ENCODE assay signal across 36 cellular contexts in the genomic region with DNA sequence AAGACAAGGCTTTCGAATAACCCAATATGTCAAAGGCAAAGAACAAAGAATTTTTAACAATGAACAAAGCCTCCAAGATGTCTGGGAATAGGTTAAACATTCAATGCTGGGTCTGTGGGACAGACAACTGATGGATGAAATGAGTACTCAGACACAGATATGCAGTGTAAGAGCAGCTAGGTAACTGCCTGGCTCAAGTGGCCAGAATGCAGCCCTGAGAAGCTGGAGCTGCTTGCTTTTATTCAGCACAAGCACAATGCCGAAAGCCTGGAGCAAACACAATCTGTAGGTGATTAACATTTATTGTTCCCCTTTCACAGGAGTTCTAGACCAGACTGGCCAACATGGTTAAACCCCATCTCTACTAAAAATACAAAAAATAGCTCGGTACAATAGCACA. TPM values are rescaled to one million over a fixed set of nuclear protein-coding genes. Genes with fewer than 3 reads are reported as not detected.
"Had no signal": no experiment of that assay in that cellular context is flagged by ENCODE, and none has a peak within 500 bp of the region (broad histone marks: within the 10 kb centered on the region; RNA-seq: fewer than 3 reads in every experiment).

No MANE protein-coding gene starts in this region.

- H3K27me3 Mint-ChIP-seq: activated CD4-positive, alpha-beta T cell treated with anti-CD3 and anti-CD28 coated beads for 36 hours; activated CD4-positive, alpha-beta T cell treated with anti-CD3 and anti-CD28 coated beads, Interleukin-2, amount 10 ng/mL, durations not matched to agents 7 days and 5 days; activated naive CD4-positive, alpha-beta T cell treated with anti-CD3 and anti-CD28 coated beads, Interleukin-2, amount 10 ng/mL, durations not matched to agents 7 days and 5 days; activated naive CD4-positive, alpha-beta T cell treated with anti-CD3 and anti-CD28 coated beads, Interleukin-2, amount 50 U/mL, for 24 hours; activated naive CD8-positive, alpha-beta T cell; activated naive CD8-positive, alpha-beta T cell treated with anti-CD3 and anti-CD28 coated beads, Interleukin-2, amount 10 ng/mL, durations not matched to agents 7 days and 5 days; activated T-cell treated with anti-CD3 and anti-CD28 coated beads, Interleukin-2, amount 50 U/mL, for 24 hours; brain had no signal

- H3K4me1 ChIP-seq: ascending aorta had no signal

- H3K27ac Mint-ChIP-seq: activated CD4-positive, alpha-beta memory T cell treated with anti-CD3 and anti-CD28 coated beads, Interleukin-2, amount 10 ng/mL, durations not matched to agents 7 days and 5 days; activated CD4-positive, alpha-beta T cell treated with anti-CD3 and anti-CD28 coated beads for 36 hours; activated CD4-positive, alpha-beta T cell treated with anti-CD3 and anti-CD28 coated beads, Interleukin-2, amount 10 ng/mL, durations not matched to agents 7 days and 5 days; activated CD8-positive, alpha-beta memory T cell treated with anti-CD3 and anti-CD28 coated beads, Interleukin-2, amount 10 ng/mL, durations not matched to agents 7 days and 5 days; activated CD8-positive, alpha-beta T cell treated with anti-CD3 and anti-CD28 coated beads, Interleukin-2, amount 10 ng/mL, durations not matched to agents 7 days and 5 days; activated naive CD4-positive, alpha-beta T cell treated with anti-CD3 and anti-CD28 coated beads, Interleukin-2, amount 10 ng/mL, durations not matched to agents 7 days and 5 days; activated naive CD4-positive, alpha-beta T cell treated with anti-CD3 and anti-CD28 coated beads, Interleukin-2, amount 50 U/mL, for 24 hours; activated naive CD8-positive, alpha-beta T cell; activated naive CD8-positive, alpha-beta T cell treated with anti-CD3 and anti-CD28 coated beads, Interleukin-2, amount 10 ng/mL, durations not matched to agents 7 days and 5 days; activated naive CD8-positive, alpha-beta T cell treated with anti-CD3 and anti-CD28 coated beads, Interleukin-2, amount 50 U/mL, for 24 hours; activated T-cell treated with anti-CD3 and anti-CD28 coated beads, Interleukin-2, amount 50 U/mL, for 24 hours; activated T-helper 2 cell treated with anti-CD3 and anti-CD28 coated beads, Interferon-gamma antibody, Interleukin-2, Interleukin-4, amounts not matched to agents 10 μg/mL and 5 μg/mL and 100 μg/mL, durations not matched to agents 14 hours and 24 hours and 36 hours; brain; T-helper 1 cell treated with Interleukin-12 subunit alpha and Interleukin-12 subunit beta and Interleukin-4 antibody, amounts not matched to agents 30 μg/mL and 1 μg/mL, for 36 hours; T-helper 2 cell treated with Interferon-gamma antibody and Interleukin-4, amounts not matched to agents 5 μg/mL and 100 μg/mL, for 36 hours had no signal

- H3K27me3 ChIP-seq: ascending aorta had no signal

- H3K9me3 Mint-ChIP-seq: activated CD4-positive, alpha-beta memory T cell treated with anti-CD3 and anti-CD28 coated beads, Interleukin-2, amount 10 ng/mL, durations not matched to agents 7 days and 5 days; T-helper 2 cell treated with Interferon-gamma antibody and Interleukin-4, amounts not matched to agents 5 μg/mL and 100 μg/mL, for 36 hours had no signal

- H3K9me3 ChIP-seq: ascending aorta had no signal

- H3K36me3 ChIP-seq: ascending aorta had no signal

- DNase-seq: activated CD4-positive, alpha-beta memory T cell treated with anti-CD3 and anti-CD28 coated beads, Interleukin-2, amount 10 ng/mL, durations not matched to agents 7 days and 5 days; activated CD4-positive, alpha-beta T cell treated with anti-CD3 and anti-CD28 coated beads for 1 hour; activated CD4-positive, alpha-beta T cell treated with anti-CD3 and anti-CD28 coated beads for 36 hours; activated CD4-positive, alpha-beta T cell treated with anti-CD3 and anti-CD28 coated beads for 48 hours; activated CD4-positive, alpha-beta T cell treated with anti-CD3 and anti-CD28 coated beads, Interleukin-2, amount 10 ng/mL, durations not matched to agents 7 days and 5 days; activated CD4-positive, alpha-beta T cell treated with anti-CD3 and anti-CD28 coated beads, Interleukin-2, amount 50 U/mL, for 48 hours; activated CD4-positive, CD25-positive, alpha-beta regulatory T cell; activated CD8-positive, alpha-beta memory T cell treated with anti-CD3 and anti-CD28 coated beads for 24 hours; activated CD8-positive, alpha-beta memory T cell treated with anti-CD3 and anti-CD28 coated beads, Interleukin-2, amount 10 ng/mL, durations not matched to agents 7 days and 5 days; activated CD8-positive, alpha-beta memory T cell treated with anti-CD3 and anti-CD28 coated beads, Interleukin-2, amount 50 U/mL, for 48 hours; activated CD8-positive, alpha-beta T cell treated with anti-CD3 and anti-CD28 coated beads, Interleukin-2, amount 10 ng/mL, durations not matched to agents 7 days and 5 days; activated effector memory CD4-positive, alpha-beta T cell treated with Interleukin-2 at 50 U/mL for 16 hours; activated gamma-delta T cell; activated naive CD4-positive, alpha-beta T cell treated with anti-CD3 and anti-CD28 coated beads, Interleukin-2, amount 10 ng/mL, durations not matched to agents 7 days and 5 days; activated naive CD4-positive, alpha-beta T cell treated with Interleukin-2 at 50 U/mL for 16 hours; activated naive CD8-positive, alpha-beta T cell treated with anti-CD3 and anti-CD28 coated beads, Interleukin-2, amount 10 ng/mL, durations not matched to agents 7 days and 5 days; activated naive CD8-positive, alpha-beta T cell treated with anti-CD3 and anti-CD28 coated beads, Interleukin-2, amount 50 U/mL, for 24 hours; activated T-cell treated with anti-CD3 and anti-CD28 coated beads, Interleukin-2, amount 50 U/mL, for 24 hours; activated T-cell treated with anti-CD3 and anti-CD28 coated beads, Interleukin-2, amount 50 U/mL, for 48 hours; amygdala; anterior cingulate cortex; central memory CD4-positive, alpha-beta T cell; T-helper 1 cell; T-helper 2 cell; T-helper 9 cell had no signal

- ATAC-seq: activated CD4-positive, alpha-beta T cell treated with anti-CD3 and anti-CD28 coated beads for 36 hours; activated CD4-positive, CD25-positive, alpha-beta regulatory T cell treated with anti-CD3 and anti-CD28 coated beads, Interleukin-2, amount 50 U/mL, for 24 hours; activated CD8-positive, alpha-beta memory T cell treated with anti-CD3 and anti-CD28 coated beads, Interleukin-2, amount 10 ng/mL, durations not matched to agents 7 days and 5 days; activated CD8-positive, alpha-beta T cell treated with anti-CD3 and anti-CD28 coated beads, Interleukin-2, amount 10 ng/mL, durations not matched to agents 7 days and 5 days; activated naive CD8-positive, alpha-beta T cell treated with anti-CD3 and anti-CD28 coated beads, Interleukin-2, amount 50 U/mL, for 24 hours had no signal

- FAIRE-seq: TTC549 had no signal

- H3K36me3 Mint-ChIP-seq: activated CD8-positive, alpha-beta memory T cell treated with anti-CD3 and anti-CD28 coated beads, Interleukin-2, amount 10 ng/mL, durations not matched to agents 7 days and 5 days; activated naive CD4-positive, alpha-beta T cell treated with anti-CD3 and anti-CD28 coated beads, Interleukin-2, amount 10 ng/mL, durations not matched to agents 7 days and 5 days; activated naive CD8-positive, alpha-beta T cell treated with anti-CD3 and anti-CD28 coated beads, Interleukin-2, amount 10 ng/mL, durations not matched to agents 7 days and 5 days; brain had no signal

- H3K27ac ChIP-seq: ascending aorta, VCaP had no signal

- H3K4me3 Mint-ChIP-seq: activated CD4-positive, alpha-beta memory T cell treated with anti-CD3 and anti-CD28 coated beads, Interleukin-2, amount 10 ng/mL, durations not matched to agents 7 days and 5 days; activated CD4-positive, alpha-beta T cell treated with anti-CD3 and anti-CD28 coated beads for 36 hours; activated CD4-positive, alpha-beta T cell treated with anti-CD3 and anti-CD28 coated beads, Interleukin-2, amount 10 ng/mL, durations not matched to agents 7 days and 5 days; activated CD8-positive, alpha-beta memory T cell treated with anti-CD3 and anti-CD28 coated beads, Interleukin-2, amount 10 ng/mL, durations not matched to agents 7 days and 5 days; activated CD8-positive, alpha-beta T cell treated with anti-CD3 and anti-CD28 coated beads, Interleukin-2, amount 10 ng/mL, durations not matched to agents 7 days and 5 days; activated naive CD4-positive, alpha-beta T cell treated with anti-CD3 and anti-CD28 coated beads, Interleukin-2, amount 10 ng/mL, durations not matched to agents 7 days and 5 days; activated naive CD4-positive, alpha-beta T cell treated with anti-CD3 and anti-CD28 coated beads, Interleukin-2, amount 50 U/mL, for 24 hours; activated naive CD8-positive, alpha-beta T cell; activated naive CD8-positive, alpha-beta T cell treated with anti-CD3 and anti-CD28 coated beads, Interleukin-2, amount 10 ng/mL, durations not matched to agents 7 days and 5 days; activated naive CD8-positive, alpha-beta T cell treated with anti-CD3 and anti-CD28 coated beads, Interleukin-2, amount 50 U/mL, for 24 hours; activated T-cell treated with anti-CD3 and anti-CD28 coated beads, Interleukin-2, amount 50 U/mL, for 24 hours; brain; T-helper 1 cell treated with Interleukin-12 subunit alpha and Interleukin-12 subunit beta and Interleukin-4 antibody, amounts not matched to agents 30 μg/mL and 1 μg/mL, for 36 hours; T-helper 2 cell treated with Interferon-gamma antibody and Interleukin-4, amounts not matched to agents 5 μg/mL and 100 μg/mL, for 36 hours had no signal

- H3K4me1 Mint-ChIP-seq: activated CD4-positive, alpha-beta memory T cell treated with anti-CD3 and anti-CD28 coated beads, Interleukin-2, amount 10 ng/mL, durations not matched to agents 7 days and 5 days; activated CD4-positive, alpha-beta T cell treated with anti-CD3 and anti-CD28 coated beads for 36 hours; activated CD4-positive, alpha-beta T cell treated with anti-CD3 and anti-CD28 coated beads, Interleukin-2, amount 10 ng/mL, durations not matched to agents 7 days and 5 days; activated CD8-positive, alpha-beta memory T cell treated with anti-CD3 and anti-CD28 coated beads, Interleukin-2, amount 10 ng/mL, durations not matched to agents 7 days and 5 days; activated naive CD4-positive, alpha-beta T cell treated with anti-CD3 and anti-CD28 coated beads, Interleukin-2, amount 10 ng/mL, durations not matched to agents 7 days and 5 days; activated naive CD4-positive, alpha-beta T cell treated with anti-CD3 and anti-CD28 coated beads, Interleukin-2, amount 50 U/mL, for 24 hours; activated naive CD8-positive, alpha-beta T cell treated with anti-CD3 and anti-CD28 coated beads, Interleukin-2, amount 10 ng/mL, durations not matched to agents 7 days and 5 days; activated naive CD8-positive, alpha-beta T cell treated with anti-CD3 and anti-CD28 coated beads, Interleukin-2, amount 50 U/mL, for 24 hours; brain had no signal

- H3K4me3 ChIP-seq: ascending aorta had no signal

RNA-seq across cellular contexts. Expression of gene GLYAT, which starts 24.0 kb away (rescaled TPM):
- total RNA-seq: activated CD4-positive, alpha-beta memory T cell treated with anti-CD3 and anti-CD28 coated beads, Interleukin-2, amount 10 ng/mL, durations not matched to agents 7 days and 5 days; activated CD4-positive, alpha-beta T cell treated with anti-CD3 and anti-CD28 coated beads for 36 hours; activated CD4-positive, alpha-beta T cell treated with anti-CD3 and anti-CD28 coated beads, Interleukin-2, amount 10 ng/mL, durations not matched to agents 7 days and 5 days; activated CD8-positive, alpha-beta memory T cell treated with anti-CD3 and anti-CD28 coated beads, Interleukin-2, amount 10 ng/mL, durations not matched to agents 7 days and 5 days; activated CD8-positive, alpha-beta T cell treated with anti-CD3 and anti-CD28 coated beads, Interleukin-2, amount 10 ng/mL, durations not matched to agents 7 days and 5 days; activated naive CD8-positive, alpha-beta T cell treated with anti-CD3 and anti-CD28 coated beads, Interleukin-2, amount 10 ng/mL, durations not matched to agents 7 days and 5 days; activated T-helper 2 cell treated with anti-CD3 and anti-CD28 coated beads, Interferon-gamma antibody, Interleukin-2, Interleukin-4, amounts not matched to agents 10 μg/mL and 5 μg/mL and 100 μg/mL, durations not matched to agents 14 hours and 24 hours and 36 hours; ascending aorta; cerebellum had no signal
